In the genomic region with DNA sequence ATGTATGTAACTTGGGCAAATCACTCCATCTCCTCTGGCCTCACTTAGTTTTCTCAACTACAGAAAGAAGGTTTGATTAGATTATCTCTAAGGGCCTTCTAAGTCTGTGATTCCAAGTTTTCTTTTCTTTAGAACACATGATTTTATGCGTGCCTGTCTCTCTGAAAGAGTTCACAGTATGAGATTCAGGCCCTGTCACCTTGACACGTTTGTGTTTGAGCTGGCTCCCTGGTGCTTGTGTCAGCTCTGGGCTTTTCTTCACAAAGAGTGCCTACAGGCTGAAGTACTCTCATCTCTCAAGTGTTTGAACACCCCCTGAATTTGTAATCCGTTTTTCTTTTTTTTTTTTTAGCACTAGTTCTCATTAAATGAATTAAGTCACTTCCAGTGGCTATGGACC, we compare ENCODE assay signal across 17 cellular contexts.
DNase-seq lines count a peak whose midpoint lies in the region; ATAC-seq and TF ChIP-seq lines count a peak whose summit lies in the region.
"Had no signal": no experiment of that assay in that cellular context is flagged by ENCODE, and none has a peak within 500 bp of the region (broad histone marks: within the 10 kb centered on the region; RNA-seq: fewer than 3 reads in every experiment).

No MANE protein-coding gene starts in this region.

- H2AFZ ChIP-seq in neural cell (ENCODE audit: low read depth, low read length) = no peak overlapping the region
- H2AFZ ChIP-seq: GM23338, PC-9 had no signal

- ATAC-seq in GM18861 (IDR thresholded peaks at IDR 0.05; ENCODE audit: unreplicated experiment) = no peak
- no peak for ATAC-seq in HG02938 (IDR thresholded peaks at IDR 0.05; ENCODE audit: unreplicated experiment)
- ATAC-seq: GM23338 had no signal

- TF ChIP-seq RAD21 in neural cell (conservative IDR thresholded peaks at IDR 0.05) = no peak

- peak; percentile 82 for TF ChIP-seq EP300 in neural cell (conservative IDR thresholded peaks at IDR 0.05; ENCODE audit: poor library complexity, severe bottlenecking)

- H3K27ac ChIP-seq in neural cell (ENCODE audit: low read length) = peak overlapping the region; percentile 44
- H3K27ac ChIP-seq: C4-2B, PC-9 had no signal

- no peak for TF ChIP-seq CTCF in neural cell (IDR thresholded peaks at IDR 0.05; ENCODE audit: poor library complexity, severe bottlenecking)

- H4K20me1 ChIP-seq in neural cell (ENCODE audit: insufficient read depth) = no peaks in the 10 kb centered on the region

- peak; percentile 47 for DNase-seq in DMS53 (lab: John Stamatoyannopoulos, UW)
- DNase-seq in NCI-H1092 treated with DMSO at 0.1 percent for 48 hours (lab: John Stamatoyannopoulos, UW) = peak; percentile 74
- peak; percentile 18 for DNase-seq in NCI-H774 (lab: John Stamatoyannopoulos, UW)
- no peak for DNase-seq in effector CD4-positive, alpha-beta T cell
- DNase-seq: AML-193, DND-41, HCEC 1CT, NCI-H2029, NCI-H526 treated with DMSO at 0.1 percent for 48 hours, PC-9, T-helper 1 cell, T-helper 9 cell had no signal

- H3K4me2 ChIP-seq in neural cell (ENCODE audit: low read length) = no peak overlapping the region
- H3K4me2 ChIP-seq: GM23338, PC-9 had no signal

- H3K4me3 ChIP-seq in neural cell (ENCODE audit: low read length) = no peak overlapping the region
- H3K4me3 ChIP-seq: GM23338, PC-9 had no signal

- no peaks in the 10 kb centered on the region for H3K36me3 ChIP-seq in neural cell (ENCODE audit: insufficient read depth, low read length)

- no peaks in the 10 kb centered on the region for H3K79me2 ChIP-seq in neural cell (replicated peaks; ENCODE audit: insufficient read depth, low read length)

- no peaks in the 10 kb centered on the region for H3K9me2 ChIP-seq in neural cell (ENCODE audit: insufficient read depth, low read length)

- no peaks in the 10 kb centered on the region for H3K27me3 ChIP-seq in neural cell (ENCODE audit: insufficient read depth, low read depth, low read length)

- H3K9me3 ChIP-seq in neural cell (ENCODE audit: low read length) = no peaks in the 10 kb centered on the region

- peaks cover 2% of the 10 kb centered on the region for H3F3A ChIP-seq in neural cell (ENCODE audit: insufficient read depth, low read length, poor library complexity, severe bottlenecking)

- no peak overlapping the region for H3K9ac ChIP-seq in neural cell (ENCODE audit: low read length)

TF ChIP-seq in neural cell, 6 proteins besides CTCF, POLR2A, EP300 and RAD21:
- TF ChIP-seq POLR2AphosphoS5 (IDR thresholded peaks at IDR 0.05) (peak; percentile 53), EZH2 (IDR thresholded peaks at IDR 0.05; ENCODE audit: borderline replicate concordance, insufficient read depth, low read length, poor library complexity, severe bottlenecking) (no peak), TAF1 (IDR thresholded peaks at IDR 0.05; ENCODE audit: low read depth) (no peak), SMC3 (conservative IDR thresholded peaks at IDR 0.05; ENCODE audit: poor library complexity) (no peak)
- TF ChIP-seq, protein P1, sequence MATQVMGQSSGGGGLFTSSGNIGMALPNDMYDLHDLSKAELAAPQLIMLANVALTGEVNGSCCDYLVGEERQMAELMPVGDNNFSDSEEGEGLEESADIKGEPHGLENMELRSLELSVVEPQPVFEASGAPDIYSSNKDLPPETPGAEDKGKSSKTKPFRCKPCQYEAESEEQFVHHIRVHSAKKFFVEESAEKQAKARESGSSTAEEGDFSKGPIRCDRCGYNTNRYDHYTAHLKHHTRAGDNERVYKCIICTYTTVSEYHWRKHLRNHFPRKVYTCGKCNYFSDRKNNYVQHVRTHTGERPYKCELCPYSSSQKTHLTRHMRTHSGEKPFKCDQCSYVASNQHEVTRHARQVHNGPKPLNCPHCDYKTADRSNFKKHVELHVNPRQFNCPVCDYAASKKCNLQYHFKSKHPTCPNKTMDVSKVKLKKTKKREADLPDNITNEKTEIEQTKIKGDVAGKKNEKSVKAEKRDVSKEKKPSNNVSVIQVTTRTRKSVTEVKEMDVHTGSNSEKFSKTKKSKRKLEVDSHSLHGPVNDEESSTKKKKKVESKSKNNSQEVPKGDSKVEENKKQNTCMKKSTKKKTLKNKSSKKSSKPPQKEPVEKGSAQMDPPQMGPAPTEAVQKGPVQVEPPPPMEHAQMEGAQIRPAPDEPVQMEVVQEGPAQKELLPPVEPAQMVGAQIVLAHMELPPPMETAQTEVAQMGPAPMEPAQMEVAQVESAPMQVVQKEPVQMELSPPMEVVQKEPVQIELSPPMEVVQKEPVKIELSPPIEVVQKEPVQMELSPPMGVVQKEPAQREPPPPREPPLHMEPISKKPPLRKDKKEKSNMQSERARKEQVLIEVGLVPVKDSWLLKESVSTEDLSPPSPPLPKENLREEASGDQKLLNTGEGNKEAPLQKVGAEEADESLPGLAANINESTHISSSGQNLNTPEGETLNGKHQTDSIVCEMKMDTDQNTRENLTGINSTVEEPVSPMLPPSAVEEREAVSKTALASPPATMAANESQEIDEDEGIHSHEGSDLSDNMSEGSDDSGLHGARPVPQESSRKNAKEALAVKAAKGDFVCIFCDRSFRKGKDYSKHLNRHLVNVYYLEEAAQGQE (IDR thresholded peaks at IDR 0.05; ENCODE audit: borderline replicate concordance) = no peak
TF ChIP-seq in neural cell: peak in this region for 1.
